Comparison of ENCODE assay signal across 24 cellular contexts in the genomic region with DNA sequence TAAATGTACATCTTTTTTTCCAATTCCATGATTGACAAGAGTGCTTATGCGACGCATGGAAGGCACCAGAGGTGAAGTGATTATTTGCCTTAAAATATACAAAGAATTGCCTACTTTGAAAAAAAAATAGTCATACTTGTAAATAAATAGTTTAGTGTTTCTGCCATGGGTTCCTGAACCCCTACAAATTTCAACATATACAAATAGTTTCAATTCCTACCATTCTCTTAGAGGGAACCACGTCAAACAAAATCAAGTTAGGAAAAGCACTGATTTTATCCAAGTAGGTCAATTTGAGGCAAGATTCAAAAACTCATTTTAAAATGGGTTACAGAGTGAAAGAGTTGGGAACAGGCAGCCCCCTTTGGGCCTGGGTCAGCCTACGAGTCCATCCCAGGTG. TPM values are rescaled to one million over a fixed set of nuclear protein-coding genes. Genes with fewer than 3 reads are reported as not detected.
DNase-seq lines count a peak whose midpoint lies in the region; FAIRE-seq and TF ChIP-seq lines count a peak whose summit lies in the region.
"Had no signal": no experiment of that assay in that cellular context is flagged by ENCODE, and none has a peak within 500 bp of the region (broad histone marks: within the 10 kb centered on the region; RNA-seq: fewer than 3 reads in every experiment).

No MANE protein-coding gene starts in this region.

- no peak overlapping the region for H2BK120ac ChIP-seq in H1 (replicated peaks; ENCODE audit: low read depth, low read length)
- H2BK120ac ChIP-seq in mesenchymal stem cell (ENCODE audit: low read depth, low read length): no peak overlapping the region

- no peak overlapping the region for H2AK5ac ChIP-seq in H1 (ENCODE audit: low read depth, low read length)
- no peak overlapping the region for H2AK5ac ChIP-seq in mesenchymal stem cell (ENCODE audit: low read length, severe bottlenecking)

- no peaks in the 10 kb centered on the region; the same call in 1 of the 2 replicates for H3K79me1 ChIP-seq in H1 (ENCODE audit: low read depth, low read length)
- H3K79me1 ChIP-seq in mesenchymal stem cell (replicated peaks; ENCODE audit: low read length, poor library complexity, severe bottlenecking): peaks cover 4% of the 10 kb centered on the region

- no peak overlapping the region for H3K4me3 ChIP-seq in AG10803 (ENCODE audit: low read length)
- no peak overlapping the region; a peak in 2 of 8 replicates for H3K4me3 ChIP-seq in H1 (ENCODE audit: extremely low read depth in 1 of 4, insufficient read depth in 2 of 4, low read depth in 3 of 4, low read length in 4 of 4)
- no peak overlapping the region for H3K4me3 ChIP-seq in mesenchymal stem cell (ENCODE audit: insufficient read depth in 1 of 2, low read depth in 1 of 2, low read length in 2 of 2)
- H3K4me3 ChIP-seq in suprapubic skin: no peak overlapping the region
- H3K4me3 ChIP-seq: K562 had no signal

- peak overlapping the region; percentile 51 for H3K18ac ChIP-seq in H1 (ENCODE audit: extremely low read depth, low read length)
- H3K18ac ChIP-seq in mesenchymal stem cell (ENCODE audit: low read depth in 1 of 2, low read length in 2 of 2): peak overlapping the region in 1 of 2 experiments; percentile 63

- 88% methylated on average over 4 of the region's 4 CpGs; no CpG with 5 or more reads in 1 of the 2 experiments for WGBS in H1 (ENCODE audit: extremely low coverage in 1 of 2, insufficient coverage in 1 of 2, insufficient read length in 1 of 2, insufficient replicate concordance in 2 of 2, low coverage in 1 of 2, low lambda C conversion rate in 2 of 2, missing lambda C conversion rate in 1 of 2), 2 experiments
- WGBS in mesenchymal stem cell: 95% methylated on average over 2 of the region's 4 CpGs
- 94% methylated on average over 4 of the region's 4 CpGs for WGBS in suprapubic skin

- H3K4me1 ChIP-seq in H1 (replicated peaks in 1 of 4; ENCODE audit: control insufficient read depth in 3 of 4, insufficient read depth in 4 of 4, low read length in 3 of 4) (peaks cover 3 to 12% (median 7%) of the 10 kb centered on the region in 4 experiments), mesenchymal stem cell (ENCODE audit: control insufficient read depth, insufficient read depth, low read depth, low read length) (peaks cover 34% of the 10 kb centered on the region), suprapubic skin (peaks cover 21% of the 10 kb centered on the region)

- TF ChIP-seq EP300 in H1 (IDR thresholded peaks at IDR 0.05; ENCODE audit: borderline replicate concordance in 1 of 2, low read depth in 2 of 2, low read length in 2 of 2) (no peak), suprapubic skin (IDR thresholded peaks at IDR 0.05) (no peak)

- in situ Hi-C loops in ACHN (cut with HindIII; ENCODE audit: low pct_ligation_motif_present, low pct_unique_long_range_greater_than_20kb, low sequenced_read_pairs): no loop called here

- CTCF ChIA-PET in RWPE1 (lab: Yijun Ruan, JAX) (no interaction called here), H1 (lab: Charles Lee; ENCODE audit: partially characterized antibody) (interaction anchor here (3.0 kb wide), 1 partner anchor 35 kb away, joined by 17 read pairs; no protein-coding TSS in a partner anchor)

- H3K27me3 ChIP-seq in H1 (replicated peaks in 1 of 4; ENCODE audit: control insufficient read depth in 3 of 4, extremely low read depth in 1 of 4, insufficient read depth in 3 of 4, low read length in 3 of 4): no peaks in the 10 kb centered on the region
- no peaks in the 10 kb centered on the region for H3K27me3 ChIP-seq in mesenchymal stem cell (ENCODE audit: control insufficient read depth in 1 of 2, insufficient read depth in 1 of 2, low read length in 2 of 2)
- no peaks in the 10 kb centered on the region for H3K27me3 ChIP-seq in suprapubic skin

- no peaks in the 10 kb centered on the region for H3K79me2 ChIP-seq in H1 (ENCODE audit: control insufficient read depth in 1 of 2, insufficient read depth in 2 of 2, low read length in 2 of 2)

- H4K8ac ChIP-seq in H1 (ENCODE audit: extremely low read depth, insufficient read depth, low read length) (peak overlapping the region; percentile 51; the same call in 1 of the 2 replicates), mesenchymal stem cell (ENCODE audit: low read length) (no peak overlapping the region)

- H3K14ac ChIP-seq in H1 (ENCODE audit: insufficient read length) (no peak overlapping the region), mesenchymal stem cell (ENCODE audit: low read length in 2 of 2) (no peak overlapping the region)

- H2BK12ac ChIP-seq in H1 (ENCODE audit: low read depth, low read length): no peak overlapping the region
- peak overlapping the region in 1 of 2 experiments; percentile 3 for H2BK12ac ChIP-seq in mesenchymal stem cell (ENCODE audit: low read length in 2 of 2)

- TF ChIP-seq POLR2A in H1 (IDR thresholded peaks at IDR 0.05; ENCODE audit: control extremely low read depth in 1 of 2, low read depth in 2 of 2, low read length in 2 of 2) (no peak), suprapubic skin (IDR thresholded peaks at IDR 0.05) (no peak)

- DNase-seq in AG10803 (ENCODE audit: low read depth): peak; percentile 48
- DNase-seq in RWPE1 (ENCODE audit: low spot score): no peak
- DNase-seq in H1 (ENCODE audit: low read depth in 1 of 2, low spot score in 2 of 2): no peak
- DNase-seq in mesenchymal stem cell: no peak
- DNase-seq in suprapubic skin (ENCODE audit: low spot score in 2 of 2): no peak
- DNase-seq in LoVo (ENCODE audit: low spot score): no peak
- no peak for DNase-seq in ACHN
- no peak for DNase-seq in germinal center (ENCODE audit: low spot score)
- DNase-seq: AML-193, COR-L47, GDM1, NCI-H1105 treated with DMSO at 0.1 percent for 48 hours, NCI-H1694, NCI-H510A, NCI-H774, OCI-M1, SIG-M5 had no signal

- no peak overlapping the region for H3K23ac ChIP-seq in H1 (ENCODE audit: insufficient read length)
- H3K23ac ChIP-seq in mesenchymal stem cell (ENCODE audit: low read length in 2 of 2): no peak overlapping the region

- H3K9ac ChIP-seq in H1 (replicated peaks in 1 of 4; ENCODE audit: extremely low read depth in 1 of 4, low read depth in 3 of 4, low read length in 3 of 4): no peak overlapping the region
- H3K9ac ChIP-seq in mesenchymal stem cell (ENCODE audit: low read length): no peak overlapping the region

- no peak overlapping the region for H4K91ac ChIP-seq in H1 (replicated peaks; ENCODE audit: insufficient read length, low read length)
- H4K91ac ChIP-seq in mesenchymal stem cell (ENCODE audit: low read length): no peak overlapping the region

- FAIRE-seq in H1 (lab: Jason Lieb, UNC): no peak
- FAIRE-seq: A204.1, K562 had no signal

- H2BK5ac ChIP-seq in H1 (ENCODE audit: low read depth, low read length): no peak overlapping the region
- no peak overlapping the region for H2BK5ac ChIP-seq in mesenchymal stem cell (ENCODE audit: low read depth, low read length, poor library complexity, severe bottlenecking)

- H3K27ac ChIP-seq in RWPE1 (peak overlapping the region; percentile 48), H1 (ENCODE audit: low read depth, low read length) (no peak overlapping the region), mesenchymal stem cell (ENCODE audit: low read length, poor library complexity, severe bottlenecking) (peak overlapping the region; percentile 80), suprapubic skin (no peak overlapping the region)
- H3K27ac ChIP-seq: C4-2B, HL-60 had no signal

- no peak overlapping the region for H4K5ac ChIP-seq in H1 (ENCODE audit: insufficient read length, low read depth, low read length)

- H3K4ac ChIP-seq in H1 (replicated peaks; ENCODE audit: insufficient read length, low read depth, low read length) (no peak overlapping the region), mesenchymal stem cell (ENCODE audit: low read depth in 1 of 2, low read length in 2 of 2) (no peak overlapping the region)

- POLR2A ChIA-PET in RWPE1 (lab: Yijun Ruan, JAX; ENCODE audit: low non-redundant PET): no interaction called here
- POLR2A ChIA-PET in H1 (lab: Charles Lee; ENCODE audit: partially characterized antibody): no interaction called here

- peaks cover 7 to 35% (median 22%) of the 10 kb centered on the region in 4 experiments; a peak in 7 of 8 replicates for H3K36me3 ChIP-seq in H1 (ENCODE audit: control insufficient read depth in 2 of 4, insufficient read depth in 4 of 4, low read length in 3 of 4)
- peaks cover 33 to 39% of the 10 kb centered on the region in 2 experiments for H3K36me3 ChIP-seq in mesenchymal stem cell (ENCODE audit: control insufficient read depth in 1 of 2, insufficient read depth in 2 of 2, low read depth in 1 of 2, low read length in 2 of 2)
- peaks cover 43% of the 10 kb centered on the region for H3K36me3 ChIP-seq in suprapubic skin

- TF ChIP-seq CTCF in AG10803 (conservative IDR thresholded peaks at IDR 0.05; ENCODE audit: low read length) (no peak), RWPE1 (conservative IDR thresholded peaks at IDR 0.05; ENCODE audit: low read depth) (no peak), H1 (IDR thresholded peaks at IDR 0.05; ENCODE audit: control extremely low read depth in 1 of 3, insufficient read depth in 1 of 3, low read depth in 1 of 3, low read length in 3 of 3) (no peak), suprapubic skin (IDR thresholded peaks at IDR 0.05) (no peak)

- TF ChIP-seq RAD21 in H1 (IDR thresholded peaks at IDR 0.05 in 1 of 2, conservative IDR thresholded peaks at IDR 0.05 in 1 of 2; ENCODE audit: low read depth in 2 of 2, low read length in 2 of 2): no peak

- H3K9me3 ChIP-seq in H1 (ENCODE audit: insufficient read depth in 2 of 2, low read depth in 1 of 2, low read length in 1 of 2) (peaks cover 0 to 7% of the 10 kb centered on the region in 2 experiments; a peak in 1 of 4 replicates), mesenchymal stem cell (ENCODE audit: control insufficient read depth, low read length) (no peaks in the 10 kb centered on the region), suprapubic skin (no peaks in the 10 kb centered on the region)

- no peaks in the 10 kb centered on the region for H3K23me2 ChIP-seq in H1 (ENCODE audit: low read depth, low read length)

- H2AFZ ChIP-seq in H1 (ENCODE audit: low read length) (no peak overlapping the region), mesenchymal stem cell (ENCODE audit: low read depth, low read length) (no peak overlapping the region)

- H4K20me1 ChIP-seq in H1 (replicated peaks in 1 of 2; ENCODE audit: control insufficient read depth in 1 of 2, insufficient read depth in 2 of 2, low read length in 2 of 2): peaks cover 6% of the 10 kb centered on the region in 2 experiments

- peak overlapping the region; percentile 40 to 51; a peak in 3 of 4 replicates for H3K4me2 ChIP-seq in H1 (ENCODE audit: insufficient read depth in 1 of 2, low read depth in 2 of 2, low read length in 2 of 2)
- H3K4me2 ChIP-seq in mesenchymal stem cell (ENCODE audit: low read length, poor library complexity, severe bottlenecking): no peak overlapping the region

- no peak overlapping the region for H2BK20ac ChIP-seq in H1 (ENCODE audit: low read length)

- H2BK15ac ChIP-seq in H1 (ENCODE audit: low read length) (0 out of 2 replicates have a peak overlapping the region, but pooled peaks have one; percentile 73), mesenchymal stem cell (ENCODE audit: low read depth, poor library complexity, severe bottlenecking) (no peak overlapping the region)

- no peak overlapping the region for H3K56ac ChIP-seq in H1 (replicated peaks; ENCODE audit: insufficient read length, low read depth, low read length)

RNA-seq across cellular contexts. Expression of a gene that starts 11.7 kb away (rescaled TPM):
- total RNA-seq in H1 (2021; fragmentation: NEBNext Ultra II Directional; extraction: Animal tissue kit (Norgen Biotek cat#: 25700)): 24.8 and 25.4 TPM in 2 replicates
- polyA plus RNA-seq in H1 (2011; rRNA removed): 24.7 and 30.8 TPM in 2 replicates
- 18.8 TPM for polyA plus RNA-seq in H1 (2011; cell fraction: cytosol; rRNA removed)
- polyA plus RNA-seq in H1 (2011; cell fraction: nucleus; rRNA removed): 25.5 TPM
- 17.4 to 22.2 TPM (median 19.4 TPM) in 4 replicates for polyA plus RNA-seq in H1 (2012, experiment 1 of 2)
- polyA plus RNA-seq in H1 (2012, experiment 2 of 2): 22.8 TPM
- 40.7 TPM for polyA plus RNA-seq in H1 (2013, experiment 1 of 2)
- 45.4 TPM for polyA plus RNA-seq in H1 (2013, experiment 2 of 2)
- 12.8 and 26.1 TPM in 2 replicates for polyA minus RNA-seq in H1 (2011; rRNA and poly(A)+ RNA removed)
- polyA minus RNA-seq in H1 (2011; cell fraction: cytosol; rRNA and poly(A)+ RNA removed): 6.6 TPM
- 6.8 TPM for polyA minus RNA-seq in H1 (2011; cell fraction: nucleus; rRNA and poly(A)+ RNA removed)
- polyA plus RNA-seq in mesenchymal stem cell (2013, experiment 1 of 2): 115 TPM
- 117 TPM for polyA plus RNA-seq in mesenchymal stem cell (2013, experiment 2 of 2)
- 10 to 100 TPM in 2 of 4 donors, 1 to 10 TPM in 2; 6.5 to 15.5 (median 9.2) TPM for total RNA-seq in suprapubic skin

RNA-seq across cellular contexts. Expression of a gene that starts 36.9 kb away (rescaled TPM):
- not detected in 2 replicates for total RNA-seq in H1 (2021; fragmentation: NEBNext Ultra II Directional; extraction: Animal tissue kit (Norgen Biotek cat#: 25700))
- not detected in 2 replicates for polyA plus RNA-seq in H1 (2011; rRNA removed)
- not detected for polyA plus RNA-seq in H1 (2011; cell fraction: cytosol; rRNA removed)
- not detected for polyA plus RNA-seq in H1 (2011; cell fraction: nucleus; rRNA removed)
- not detected in 4 replicates for polyA plus RNA-seq in H1 (2012, experiment 1 of 2)
- not detected for polyA plus RNA-seq in H1 (2012, experiment 2 of 2)
- not detected for polyA plus RNA-seq in H1 (2013, experiment 1 of 2)
- not detected for polyA plus RNA-seq in H1 (2013, experiment 2 of 2)
- polyA minus RNA-seq in H1 (2011; rRNA and poly(A)+ RNA removed): not detected in 2 replicates
- polyA minus RNA-seq in H1 (2011; cell fraction: cytosol; rRNA and poly(A)+ RNA removed): not detected
- not detected for polyA minus RNA-seq in H1 (2011; cell fraction: nucleus; rRNA and poly(A)+ RNA removed)
- not detected for polyA plus RNA-seq in mesenchymal stem cell (2013, experiment 1 of 2)
- not detected for polyA plus RNA-seq in mesenchymal stem cell (2013, experiment 2 of 2)
- not detected for total RNA-seq in suprapubic skin
- total RNA-seq: Daoy, HT1080, K562, RPMI7951 had no signal
- polyA plus RNA-seq: K562 had no signal

RNA-seq across cellular contexts. Expression of a gene that starts 49.9 kb away (rescaled TPM):
- 1.9 and 2.0 TPM in 2 replicates for total RNA-seq in H1 (2021; fragmentation: NEBNext Ultra II Directional; extraction: Animal tissue kit (Norgen Biotek cat#: 25700))
- polyA plus RNA-seq in H1 (2011; rRNA removed): 1.2 and 1.7 TPM in 2 replicates
- 1.1 TPM for polyA plus RNA-seq in H1 (2011; cell fraction: cytosol; rRNA removed)
- 2.4 TPM for polyA plus RNA-seq in H1 (2011; cell fraction: nucleus; rRNA removed)
- polyA plus RNA-seq in H1 (2012, experiment 1 of 2): 0.58 to 2.6 TPM (median 1.4 TPM) in 4 replicates
- not detected for polyA plus RNA-seq in H1 (2012, experiment 2 of 2)
- 2.3 TPM for polyA plus RNA-seq in H1 (2013, experiment 1 of 2)
- 1.3 TPM for polyA plus RNA-seq in H1 (2013, experiment 2 of 2)
- 0.63 and 0.85 TPM in 2 replicates for polyA minus RNA-seq in H1 (2011; rRNA and poly(A)+ RNA removed)
- 1.6 TPM for polyA minus RNA-seq in H1 (2011; cell fraction: cytosol; rRNA and poly(A)+ RNA removed)
- polyA minus RNA-seq in H1 (2011; cell fraction: nucleus; rRNA and poly(A)+ RNA removed): 4.6 TPM
- polyA plus RNA-seq in mesenchymal stem cell (2013, experiment 1 of 2): 1.8 TPM
- 1.5 TPM for polyA plus RNA-seq in mesenchymal stem cell (2013, experiment 2 of 2)
- 1 to 10 TPM in 3 of 4 donors, under 1 TPM in 1; 0.97 to 1.6 (median 1.5) TPM for total RNA-seq in suprapubic skin

Comparison
In these comparisons a context has a peak if more than half of its experiments do, and no peak if none do; other contexts are left out.
1. H3K27ac ChIP-seq: peak in RWPE1 (single experiment) and mesenchymal stem cell (single experiment); none in H1 (single experiment) and suprapubic skin (single experiment).